In genomic region chr10:71158902-71159301, GRCh38 we compare ENCODE assay signal across 16 cellular contexts. TPM values are rescaled to one million over a fixed set of nuclear protein-coding genes. Genes with fewer than 3 reads are reported as not detected.
DNase-seq lines count a peak whose midpoint lies in the region; ATAC-seq lines count a peak whose summit lies in the region.
"Had no signal": no experiment of that assay in that cellular context is flagged by ENCODE, and none has a peak within 500 bp of the region (broad histone marks: within the 10 kb centered on the region; RNA-seq: fewer than 3 reads in every experiment).

No MANE protein-coding gene starts in this region.

- no peaks in the 10 kb centered on the region for H3K27me3 Mint-ChIP-seq in activated T-cell treated with anti-CD3 and anti-CD28 coated beads, Interleukin-2, amount 50 U/mL, for 4 hours (ENCODE audit: low read depth)

- H3K9me3 Mint-ChIP-seq in activated T-cell treated with anti-CD3 and anti-CD28 coated beads, Interleukin-2, amount 50 U/mL, for 4 hours, result peaks cover 3% of the 10 kb centered on the region
- H3K9me3 Mint-ChIP-seq: GM23338, H9 had no signal

- H3K4me3 Mint-ChIP-seq in activated T-cell treated with anti-CD3 and anti-CD28 coated beads, Interleukin-2, amount 50 U/mL, for 4 hours, result no peak overlapping the region
- H3K4me3 Mint-ChIP-seq: CD4-positive, alpha-beta memory T cell; GM23338; H9 had no signal

- ATAC-seq in HG02870 (IDR thresholded peaks at IDR 0.05; ENCODE audit: unreplicated experiment), result no peak
- ATAC-seq in activated T-cell treated with anti-CD3 and anti-CD28 coated beads, Interleukin-2, amount 50 U/mL, for 4 hours, result no peak
- ATAC-seq: GM12878, GM23338, HCT116 had no signal

- no peaks in the 10 kb centered on the region for H3K4me1 Mint-ChIP-seq in activated T-cell treated with anti-CD3 and anti-CD28 coated beads, Interleukin-2, amount 50 U/mL, for 4 hours (ENCODE audit: low read depth)
- H3K4me1 Mint-ChIP-seq: CD4-positive, alpha-beta memory T cell; GM23338 had no signal

- in situ Hi-C loops in G401 (cut with HindIII; ENCODE audit: low sequenced_read_pairs), result no loop called here

- DNase-seq in G401 (ENCODE audit: low spot score), result peak; percentile 51
- peak; percentile 7 to 17 for DNase-seq in NCI-H446 (lab: John Stamatoyannopoulos, UW)
- DNase-seq in cerebellum (ENCODE audit: low spot score), result peak; percentile 49
- no peak for DNase-seq in NK-92 (lab: John Stamatoyannopoulos, UW; ENCODE audit: unreplicated experiment)
- no peak for DNase-seq in activated T-cell treated with anti-CD3 and anti-CD28 coated beads, Interleukin-2, amount 50 U/mL, for 4 hours
- DNase-seq: Calu3; CD4-positive, alpha-beta memory T cell; COR-L47; DMS153; DND-41; GDM1; H9 had no signal

- no peaks in the 10 kb centered on the region for H3K36me3 Mint-ChIP-seq in activated T-cell treated with anti-CD3 and anti-CD28 coated beads, Interleukin-2, amount 50 U/mL, for 4 hours (ENCODE audit: insufficient read depth)
- H3K36me3 Mint-ChIP-seq: CD4-positive, alpha-beta memory T cell had no signal

RNA-seq across cellular contexts. Expression of gene UNC5B, which starts 53.5 kb away (rescaled TPM):
- total RNA-seq in G401 (2014; rRNA removed; shearing (Covaris generic)), result 12.9 and 14.4 TPM in 2 replicates
- 10.7 TPM for total RNA-seq in cerebellum
- total RNA-seq in activated T-cell treated with anti-CD3 and anti-CD28 coated beads, Interleukin-2, amount 50 U/mL, for 4 hours, result under 1 TPM; 0.26 to 0.43 (median 0.35) TPM
- total RNA-seq: CD4-positive, alpha-beta memory T cell had no signal

Comparison
In these comparisons a context has a peak if more than half of its experiments do, and no peak if none do; other contexts are left out.
1. DNase-seq: peak in G401 (single experiment), NCI-H446 (2 of 2) and cerebellum (single experiment); none in NK-92 (single experiment) and activated T-cell treated with anti-CD3 and anti-CD28 coated beads, Interleukin-2, amount 50 U/mL, for 4 hours (single experiment).